In the genomic region with DNA sequence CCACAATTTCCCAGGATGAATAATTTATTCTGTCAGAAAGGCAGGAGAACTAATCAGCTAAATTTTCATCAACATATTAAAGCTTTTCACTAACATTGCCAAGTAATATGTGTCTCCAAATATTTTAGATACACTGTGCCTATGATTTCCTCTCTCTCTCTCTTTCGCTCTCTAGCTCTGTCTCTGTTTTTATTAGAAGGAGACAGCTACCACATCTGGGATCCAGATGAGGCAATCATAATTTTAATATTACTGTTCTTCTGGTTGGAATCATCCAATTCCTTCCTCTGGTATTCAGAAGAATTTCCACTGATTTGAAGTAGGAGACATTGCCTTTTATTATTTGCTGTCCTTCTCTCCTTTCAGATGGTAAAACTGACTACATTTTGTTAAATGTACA, we compare ENCODE assay signal across 19 cellular contexts.
"Had no signal": no experiment of that assay in that cellular context is flagged by ENCODE, and none has a peak within 500 bp of the region (broad histone marks: within the 10 kb centered on the region; RNA-seq: fewer than 3 reads in every experiment).

No MANE protein-coding gene starts in this region.

- ATAC-seq: naive thymus-derived CD4-positive, alpha-beta T cell had no signal

- FAIRE-seq: astrocyte had no signal

- H3K4me3 ChIP-seq: breast epithelium, esophagus muscularis mucosa, neural progenitor cell, skin epidermis, suprapubic skin, transverse colon, uterus had no signal

- DNase-seq: activated CD4-positive, alpha-beta T cell treated with anti-CD3 and anti-CD28 coated beads, Interleukin-2, amount 10 ng/mL, durations not matched to agents 7 days and 5 days; activated CD8-positive, alpha-beta memory T cell treated with anti-CD3 and anti-CD28 coated beads, Interleukin-2, amount 50 U/mL, for 48 hours; activated effector memory CD4-positive, alpha-beta T cell treated with Interleukin-2 at 50 U/mL for 16 hours; activated naive CD4-positive, alpha-beta T cell treated with anti-CD3 and anti-CD28 coated beads, Interleukin-2, amount 50 U/mL, for 16 hours; activated T-cell treated with anti-CD3 and anti-CD28 coated beads, Interleukin-2, amount 50 U/mL, for 48 hours; cerebellar nuclear complex; effector CD4-positive, alpha-beta T cell; mesendoderm; naive thymus-derived CD4-positive, alpha-beta T cell; T-helper 1 cell; T-helper 9 cell; transverse colon; uterus had no signal
